8 cellular contexts compared by ENCODE assay signal in genomic region chr20:32482251-32483220, GRCh38.
DNase-seq lines count a peak whose midpoint lies in the region; ATAC-seq and TF ChIP-seq lines count a peak whose summit lies in the region.

No MANE protein-coding gene starts in this region.

- POLR2A ChIA-PET in CD4-positive, alpha-beta T cell (lab: Charles Lee) = interaction anchor here (0.8 to 4.3 kb wide), 7 partner anchors 27 to 123 kb away, joined by 3 to 48 read pairs (median 3); no protein-coding TSS in a partner anchor
- POLR2A ChIA-PET in activated CD4-positive, alpha-beta memory T cell treated with anti-CD3 and anti-CD28 coated beads for 36 hours (lab: Charles Lee) = interaction anchor here (0.5 to 1.3 kb wide), 2 partner anchors 57 to 125 kb away, joined by 3 to 6 read pairs; no protein-coding TSS in a partner anchor
- POLR2A ChIA-PET in naive thymus-derived CD4-positive, alpha-beta T cell (lab: Charles Lee) = interaction anchor here (0.7 to 4.2 kb wide), 6 partner anchors 22 to 168 kb away, joined by 3 to 58 read pairs (median 5); partner anchors contain the start of gene ASXL1

- 5% methylated on average over 65 to 88 of the region's 88 CpGs for WGBS in aorta, 2 donors

- H3K4me1 ChIP-seq in naive thymus-derived CD4-positive, alpha-beta T cell (ENCODE audit: control insufficient read depth in 2 of 2, insufficient read depth in 2 of 2, low read length in 2 of 2) = peaks cover 8 to 57% of the 10 kb centered on the region in 2 donors
- H3K4me1 ChIP-seq in aorta (ENCODE audit: control insufficient read depth in 1 of 2, insufficient read depth in 2 of 2, low read length in 2 of 2) = no peaks in the 10 kb centered on the region

- no peaks in the 10 kb centered on the region for H3K27me3 ChIP-seq in CD4-positive, alpha-beta T cell (ENCODE audit: control insufficient read depth, insufficient read depth, low read length)
- H3K27me3 ChIP-seq in naive thymus-derived CD4-positive, alpha-beta T cell (ENCODE audit: control insufficient read depth in 2 of 2, insufficient read depth in 2 of 2, low read length in 2 of 2) = no peaks in the 10 kb centered on the region
- H3K27me3 ChIP-seq in aorta (ENCODE audit: control insufficient read depth in 1 of 2, insufficient read depth in 2 of 2, low read length in 1 of 2) = no peaks in the 10 kb centered on the region

- CTCF ChIA-PET in CD4-positive, alpha-beta T cell (lab: Charles Lee) = no interaction called here
- CTCF ChIA-PET in activated CD4-positive, alpha-beta memory T cell treated with anti-CD3 and anti-CD28 coated beads for 36 hours (lab: Charles Lee) = no interaction called here
- CTCF ChIA-PET in naive thymus-derived CD4-positive, alpha-beta T cell (lab: Charles Lee) = no interaction called here

- peak overlapping the region; percentile 39 for H3K4me3 ChIP-seq in naive thymus-derived CD4-positive, alpha-beta T cell (ENCODE audit: low read length)
- H3K4me3 ChIP-seq in aorta (ENCODE audit: low read length in 2 of 2) = peak overlapping the region; percentile 84 to 93

- H3K9me3 ChIP-seq in CD4-positive, alpha-beta T cell (ENCODE audit: control insufficient read depth, low read length) = no peaks in the 10 kb centered on the region
- H3K9me3 ChIP-seq in naive thymus-derived CD4-positive, alpha-beta T cell (ENCODE audit: control insufficient read depth in 2 of 3, low read length in 3 of 3) = no peaks in the 10 kb centered on the region
- no peaks in the 10 kb centered on the region for H3K9me3 ChIP-seq in aorta (ENCODE audit: control insufficient read depth, low read length)

- H3K4me3 Mint-ChIP-seq in CD4-positive, alpha-beta T cell = peak overlapping the region; percentile 76
- peak overlapping the region; percentile 77 for H3K4me3 Mint-ChIP-seq in activated CD4-positive, alpha-beta memory T cell treated with anti-CD3 and anti-CD28 coated beads for 36 hours
- H3K4me3 Mint-ChIP-seq in naive thymus-derived CD4-positive, alpha-beta T cell = peak overlapping the region; percentile 73 to 90 (median 78)

- peak overlapping the region; percentile 73 for H3K27ac Mint-ChIP-seq in CD4-positive, alpha-beta T cell
- no peak overlapping the region for H3K27ac Mint-ChIP-seq in activated CD4-positive, alpha-beta memory T cell treated with anti-CD3 and anti-CD28 coated beads for 36 hours
- H3K27ac Mint-ChIP-seq in naive thymus-derived CD4-positive, alpha-beta T cell = peak overlapping the region in 8 of 9 donors; percentile 10 to 87 (median 70)

- peaks cover 21% of the 10 kb centered on the region for H3K36me3 Mint-ChIP-seq in CD4-positive, alpha-beta T cell (ENCODE audit: low read depth)
- H3K36me3 Mint-ChIP-seq in activated CD4-positive, alpha-beta memory T cell treated with anti-CD3 and anti-CD28 coated beads for 36 hours = peaks cover 2% of the 10 kb centered on the region
- peaks cover 3 to 8% (median 5%) of the 10 kb centered on the region in 5 donors for H3K36me3 Mint-ChIP-seq in naive thymus-derived CD4-positive, alpha-beta T cell

- peak; percentile 5 for ATAC-seq in CD4-positive, alpha-beta T cell (ENCODE audit: poor library complexity)
- peak; percentile 16 for ATAC-seq in esophagus mucosa
- ATAC-seq in naive thymus-derived CD4-positive, alpha-beta T cell = peak; percentile 30
- peak; percentile 12 for ATAC-seq in aorta (ENCODE audit: low FRiP score)
- ATAC-seq in HG03095 (IDR thresholded peaks at IDR 0.05; ENCODE audit: unreplicated experiment) = no peak
- ATAC-seq in GM21360 (IDR thresholded peaks at IDR 0.05; ENCODE audit: unreplicated experiment) = no peak

- H3K27ac ChIP-seq in CD4-positive, alpha-beta T cell (ENCODE audit: low read depth, low read length) = peak overlapping the region; percentile 41
- H3K27ac ChIP-seq in naive thymus-derived CD4-positive, alpha-beta T cell (ENCODE audit: low read depth, low read length) = peak overlapping the region; percentile 53
- no peak overlapping the region for H3K27ac ChIP-seq in aorta (ENCODE audit: low read depth in 1 of 2, low read length in 2 of 2)

- DNase-seq in CD4-positive, alpha-beta T cell = peak in 4 of 10 experiments; percentile 14 to 37 (median 22)
- DNase-seq in KBM-7 (peak; percentile 60), aorta (peak; percentile 72 to 83)
- peak; percentile 46 for DNase-seq in activated CD4-positive, alpha-beta memory T cell treated with anti-CD3 and anti-CD28 coated beads for 36 hours
- DNase-seq in naive thymus-derived CD4-positive, alpha-beta T cell = peak in 7 of 9 donors; percentile 28 to 46 (median 29)

- in situ Hi-C loops in KBM-7 (cut with MboI; ENCODE audit: low pct_unique_long_range_greater_than_20kb, low sequenced_read_pairs) = no loop called here

- peaks cover 67% of the 10 kb centered on the region for H3K4me1 Mint-ChIP-seq in CD4-positive, alpha-beta T cell (ENCODE audit: low read depth)
- peaks cover 33% of the 10 kb centered on the region for H3K4me1 Mint-ChIP-seq in activated CD4-positive, alpha-beta memory T cell treated with anti-CD3 and anti-CD28 coated beads for 36 hours (ENCODE audit: low read depth)
- H3K4me1 Mint-ChIP-seq in naive thymus-derived CD4-positive, alpha-beta T cell = peaks cover 20 to 73% (median 67%) of the 10 kb centered on the region in 7 donors

- H3K27me3 Mint-ChIP-seq in CD4-positive, alpha-beta T cell = no peaks in the 10 kb centered on the region
- H3K27me3 Mint-ChIP-seq in activated CD4-positive, alpha-beta memory T cell treated with anti-CD3 and anti-CD28 coated beads for 36 hours = no peaks in the 10 kb centered on the region
- peaks cover 0 to 5% (median 0%) of the 10 kb centered on the region in 5 donors for H3K27me3 Mint-ChIP-seq in naive thymus-derived CD4-positive, alpha-beta T cell

- no peak for TF ChIP-seq CTCF in CD4-positive, alpha-beta T cell (IDR thresholded peaks at IDR 0.05)

- no peaks in the 10 kb centered on the region for H3K9me3 Mint-ChIP-seq in CD4-positive, alpha-beta T cell
- no peaks in the 10 kb centered on the region for H3K9me3 Mint-ChIP-seq in activated CD4-positive, alpha-beta memory T cell treated with anti-CD3 and anti-CD28 coated beads for 36 hours
- peaks cover 0 to 1% (median 0%) of the 10 kb centered on the region in 11 donors for H3K9me3 Mint-ChIP-seq in naive thymus-derived CD4-positive, alpha-beta T cell

- peaks cover 0 to 10% (median 0%) of the 10 kb centered on the region in 3 experiments for H3K36me3 ChIP-seq in naive thymus-derived CD4-positive, alpha-beta T cell (ENCODE audit: control insufficient read depth in 2 of 3, insufficient read depth in 3 of 3, low read length in 3 of 3)
- no peaks in the 10 kb centered on the region for H3K36me3 ChIP-seq in aorta (ENCODE audit: control insufficient read depth in 1 of 2, insufficient read depth in 2 of 2, low read length in 1 of 2)

- intact Hi-C loops in CD4-positive, alpha-beta T cell (cut with DNase I, micrococcal nuclease) = loop anchor here in 1 of 2 experiments (5.0 kb wide), 2 partner anchors 35 to 200 kb away; no protein-coding TSS in a partner anchor
- intact Hi-C loops in activated CD4-positive, alpha-beta memory T cell treated with anti-CD3 and anti-CD28 coated beads for 36 hours (cut with micrococcal nuclease) = loop anchor here (10.0 kb wide), 1 partner anchor 198 kb away; no protein-coding TSS in a partner anchor
- intact Hi-C loops in naive thymus-derived CD4-positive, alpha-beta T cell (cut with micrococcal nuclease) = no loop called here
- intact Hi-C loops in aorta (cut with DNase I) = loop anchor here in 1 of 2 donors (5.0 to 10.0 kb wide), 3 partner anchors 125 to 278 kb away; partner anchors contain the start of genes ASXL1, KIF3B, PLAGL2 and POFUT1

Comparison
In these comparisons a context has a peak if more than half of its experiments do, and no peak if none do; other contexts are left out.
1. ATAC-seq: peak in CD4-positive, alpha-beta T cell (single experiment), esophagus mucosa (single experiment), naive thymus-derived CD4-positive, alpha-beta T cell (single experiment) and aorta (single experiment); none in HG03095 (single experiment) and GM21360 (single experiment).
2. H3K27ac ChIP-seq: peak in CD4-positive, alpha-beta T cell (single experiment) and naive thymus-derived CD4-positive, alpha-beta T cell (single experiment); none in aorta (0 of 2).
3. Peak in every context shown above with its lines, with median percentiles within 50 percentile points of each other: H3K4me3 Mint-ChIP-seq.